In genomic region chr3:59444293-59444671, GRCh38 we compare ENCODE assay signal across 16 cellular contexts.
DNase-seq lines count a peak whose midpoint lies in the region; ATAC-seq and TF ChIP-seq lines count a peak whose summit lies in the region.
"Had no signal": no experiment of that assay in that cellular context is flagged by ENCODE, and none has a peak within 500 bp of the region (broad histone marks: within the 10 kb centered on the region; RNA-seq: fewer than 3 reads in every experiment).

No MANE protein-coding gene starts in this region.

- peaks cover 0 to 4% of the 10 kb centered on the region in 2 donors for H3K4me1 ChIP-seq in gastrocnemius medialis
- H3K4me1 ChIP-seq: tibial artery had no signal

- H3K9me3 ChIP-seq in gastrocnemius medialis: no peaks in the 10 kb centered on the region
- H3K9me3 ChIP-seq: esophagus muscularis mucosa, tibial artery had no signal

- ATAC-seq in GM19463 (IDR thresholded peaks at IDR 0.05; ENCODE audit: unreplicated experiment) (peak; percentile 51), T-cell (replicated peaks in 1 of 4) (peak in 3 of 4 experiments; percentile 62 to 81 (median 63)), left colon (peak; percentile 45), gastrocnemius medialis (no peak)
- ATAC-seq: HepG2, PC-3 had no signal

- H3K4me1 Mint-ChIP-seq in T-cell: peaks cover 58 to 75% (median 68%) of the 10 kb centered on the region in 3 donors

- TF ChIP-seq CTCF in GM13977 (IDR thresholded peaks at IDR 0.05; ENCODE audit: extremely low read depth, insufficient read depth, missing control alignments) (no peak), gastrocnemius medialis (IDR thresholded peaks at IDR 0.05 in 4 of 5, conservative IDR thresholded peaks at IDR 0.05 in 1 of 5) (no peak)

- in situ Hi-C loops in GM13977 (cut with MboI; ENCODE audit: low pct_unique_long_range_greater_than_20kb, low sequenced_read_pairs, unreplicated experiment) (no loop called here), gastrocnemius medialis (cut with MboI; ENCODE audit: low sequenced_read_pairs in 4 of 4) (no loop called here)

- no peaks in the 10 kb centered on the region for H3K36me3 ChIP-seq in gastrocnemius medialis
- H3K36me3 ChIP-seq: esophagus muscularis mucosa, tibial artery had no signal

- DNase-seq in GM13977 (ENCODE audit: low spot score): peak; percentile 15
- peak in 10 of 34 experiments; percentile 7 to 26 (median 16) for DNase-seq in T-cell
- DNase-seq in left colon: no peak
- no peak for DNase-seq in COR-L47 (lab: John Stamatoyannopoulos, UW)
- no peak for DNase-seq in NCI-H524 (lab: John Stamatoyannopoulos, UW)
- no peak for DNase-seq in gastrocnemius medialis
- DNase-seq: activated CD4-positive, alpha-beta T cell treated with anti-CD3 and anti-CD28 coated beads for 1 hour; amniotic stem cell; hippocampal formation; NCI-H1417; NCI-H510A; PC-3; tibial artery had no signal

- no peaks in the 10 kb centered on the region for H3K36me3 Mint-ChIP-seq in T-cell

- intact Hi-C loops in left colon (cut with DNase I, micrococcal nuclease) (no loop called here), gastrocnemius medialis (cut with DNase I; ENCODE audit: low total_unique reads) (no loop called here)

- CTCF ChIA-PET in T-cell (lab: Charles Lee): no interaction called here

- H3K27ac ChIP-seq in gastrocnemius medialis: no peak overlapping the region
- H3K27ac ChIP-seq: esophagus muscularis mucosa, tibial artery had no signal

- H3K4me3 Mint-ChIP-seq in T-cell: peak overlapping the region; percentile 64 to 74 (median 69)

- no peaks in the 10 kb centered on the region for H3K27me3 Mint-ChIP-seq in T-cell

- no peak for TF ChIP-seq POLR2A in gastrocnemius medialis (IDR thresholded peaks at IDR 0.05)

- POLR2A ChIA-PET in T-cell (lab: Charles Lee): interaction anchor here in 1 of 2 donors (0.7 kb wide), 1 partner anchor 28 kb away, joined by 3 read pairs; no protein-coding TSS in a partner anchor

- peak overlapping the region; percentile 95 for H3K27ac Mint-ChIP-seq in T-cell

- peaks cover 0 to 5% (median 0%) of the 10 kb centered on the region in 3 donors for H3K9me3 Mint-ChIP-seq in T-cell

- H3K4me3 ChIP-seq in gastrocnemius medialis: no peak overlapping the region
- H3K4me3 ChIP-seq: esophagus muscularis mucosa, tibial artery had no signal

- H3K27me3 ChIP-seq in gastrocnemius medialis: no peaks in the 10 kb centered on the region
- H3K27me3 ChIP-seq: esophagus muscularis mucosa, tibial artery had no signal

Comparison
In these comparisons a context has a peak if more than half of its experiments do, and no peak if none do; other contexts are left out.
1. ATAC-seq: peak in GM19463 (single experiment), T-cell (3 of 4) and left colon (single experiment); none in gastrocnemius medialis (0 of 2).